ENCODE assay signal across 7 cellular contexts in genomic region chr11:6607190-6607635, GRCh38.
A peak's percentile ranks its signal among the peaks of the same experiment; 100 is the strongest.
DNase-seq lines count a peak whose midpoint lies in the region; ATAC-seq and TF ChIP-seq lines count a peak whose summit lies in the region.

No MANE protein-coding gene starts in this region.

- peaks cover 32 to 37% of the 10 kb centered on the region in 2 donors for H3K4me1 Mint-ChIP-seq in stimulated activated naive B cell treated with anti-CD40 and anti-IgM and Interleukin-4, amounts not matched to agents 10 μg/mL and 1 μg/mL and 100 μg/mL, for 72 hours

- H3K36me3 ChIP-seq in HUES6 (ENCODE audit: control insufficient read depth, insufficient read depth, low read length) (peaks cover 41% of the 10 kb centered on the region), WERI-Rb-1 (peaks cover 44% of the 10 kb centered on the region), iPS-15b (ENCODE audit: control insufficient read depth, insufficient read depth, low read length) (peaks cover 30% of the 10 kb centered on the region)

- peak overlapping the region; percentile 65 for H3K27ac Mint-ChIP-seq in stimulated activated naive B cell treated with anti-CD40 and anti-IgM and Interleukin-4, amounts not matched to agents 10 μg/mL and 1 μg/mL and 100 μg/mL, for 72 hours

- peaks cover 34 to 49% of the 10 kb centered on the region in 2 donors for H3K36me3 Mint-ChIP-seq in stimulated activated naive B cell treated with anti-CD40 and anti-IgM and Interleukin-4, amounts not matched to agents 10 μg/mL and 1 μg/mL and 100 μg/mL, for 72 hours

- H3K9me3 ChIP-seq in HUES6 (ENCODE audit: control insufficient read depth, insufficient read depth, low read depth, low read length), result no peaks in the 10 kb centered on the region
- H3K9me3 ChIP-seq in WERI-Rb-1 (ENCODE audit: severe bottlenecking), result no peaks in the 10 kb centered on the region
- no peaks in the 10 kb centered on the region for H3K9me3 ChIP-seq in iPS-15b (ENCODE audit: control insufficient read depth, insufficient read depth, low read length)

- no peaks in the 10 kb centered on the region for H3K9me3 Mint-ChIP-seq in stimulated activated naive B cell treated with anti-CD40 and anti-IgM and Interleukin-4, amounts not matched to agents 10 μg/mL and 1 μg/mL and 100 μg/mL, for 72 hours

- H3K27me3 Mint-ChIP-seq in stimulated activated naive B cell treated with anti-CD40 and anti-IgM and Interleukin-4, amounts not matched to agents 10 μg/mL and 1 μg/mL and 100 μg/mL, for 72 hours, result no peaks in the 10 kb centered on the region

- H3K4me3 Mint-ChIP-seq in stimulated activated naive B cell treated with anti-CD40 and anti-IgM and Interleukin-4, amounts not matched to agents 10 μg/mL and 1 μg/mL and 100 μg/mL, for 72 hours, result peak overlapping the region; percentile 43 to 60

- DNase-seq in WERI-Rb-1, result no peak
- no peak for DNase-seq in stimulated activated naive B cell treated with anti-CD40 and anti-IgM and Interleukin-4, amounts not matched to agents 10 μg/mL and 1 μg/mL and 100 μg/mL, for 72 hours
- DNase-seq in HuH-7 (ENCODE audit: low spot score), result no peak

- H3K27me3 ChIP-seq in HUES6 (ENCODE audit: control insufficient read depth, insufficient read depth, low read length) (no peaks in the 10 kb centered on the region), WERI-Rb-1 (ENCODE audit: insufficient read depth, low read depth, severe bottlenecking) (no peaks in the 10 kb centered on the region), iPS-15b (ENCODE audit: control insufficient read depth, insufficient read depth, low read length) (no peaks in the 10 kb centered on the region)

- H3K9ac ChIP-seq in HUES6 (ENCODE audit: low read length) (peak overlapping the region; percentile 55), iPS-15b (ENCODE audit: low read depth, low read length) (peak overlapping the region; percentile 17)

- peak; percentile 25 to 28 for ATAC-seq in stimulated activated naive B cell treated with anti-CD40 and anti-IgM and Interleukin-4, amounts not matched to agents 10 μg/mL and 1 μg/mL and 100 μg/mL, for 72 hours (replicated peaks)
- ATAC-seq in HG02571 (IDR thresholded peaks at IDR 0.05; ENCODE audit: unreplicated experiment) (no peak), HG03108 (IDR thresholded peaks at IDR 0.05; ENCODE audit: unreplicated experiment) (no peak)

- H3K4me1 ChIP-seq in HUES6 (ENCODE audit: control insufficient read depth, insufficient read depth, low read length) (peaks cover 26% of the 10 kb centered on the region), iPS-15b (ENCODE audit: control insufficient read depth, insufficient read depth, low read length) (peaks cover 18% of the 10 kb centered on the region)

- no peak for TF ChIP-seq CTCF in WERI-Rb-1 (IDR thresholded peaks at IDR 0.05; ENCODE audit: low read depth, low read length)

- peak overlapping the region; percentile 82 for H3K27ac ChIP-seq in HUES6 (ENCODE audit: low read depth, low read length)
- peak overlapping the region; percentile 65 for H3K27ac ChIP-seq in WERI-Rb-1

- H3K4me3 ChIP-seq in HUES6 (ENCODE audit: low read depth, low read length) (no peak overlapping the region), WERI-Rb-1 (ENCODE audit: low read depth, low read length) (no peak overlapping the region), iPS-15b (ENCODE audit: low read depth, low read length) (no peak overlapping the region)

Comparison
In these comparisons a context has a peak if more than half of its experiments do, and no peak if none do; other contexts are left out.
1. ATAC-seq: peak in stimulated activated naive B cell treated with anti-CD40 and anti-IgM and Interleukin-4, amounts not matched to agents 10 μg/mL and 1 μg/mL and 100 μg/mL, for 72 hours (2 of 2); none in HG02571 (single experiment) and HG03108 (single experiment).